In the genomic region with DNA sequence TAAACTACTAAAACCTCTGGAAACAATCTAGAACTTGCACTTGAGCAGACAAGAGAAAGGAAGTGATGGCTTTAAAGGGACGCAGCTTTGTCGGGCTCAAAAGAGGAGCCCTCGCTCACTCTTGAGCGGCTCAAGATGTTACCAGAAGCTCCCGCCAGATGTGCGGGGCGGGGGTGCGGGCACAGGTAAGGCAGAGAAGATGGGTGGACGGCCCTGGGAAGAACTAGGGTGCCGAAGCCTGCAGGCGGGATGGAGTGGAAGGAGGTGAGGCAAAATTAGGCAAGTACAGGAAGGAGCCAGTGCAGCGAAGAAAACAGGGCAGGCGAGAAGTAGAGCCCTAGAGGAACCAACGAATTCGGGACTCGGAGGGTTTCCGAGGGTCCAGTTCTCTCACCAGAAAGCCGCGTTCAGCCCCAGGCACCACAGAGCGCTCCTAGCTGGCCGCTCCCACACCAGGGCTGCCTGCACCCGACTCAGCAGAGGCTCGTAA, we compare ENCODE assay signal across 1 cellular context.
TF ChIP-seq lines count a peak whose summit lies in the region.

No MANE protein-coding gene starts in this region.

TF ChIP-seq in HCT116, 20 proteins besides CTCF, POLR2A, EP300 and RAD21 (continued from another document):
- TF ChIP-seq, protein P1, sequence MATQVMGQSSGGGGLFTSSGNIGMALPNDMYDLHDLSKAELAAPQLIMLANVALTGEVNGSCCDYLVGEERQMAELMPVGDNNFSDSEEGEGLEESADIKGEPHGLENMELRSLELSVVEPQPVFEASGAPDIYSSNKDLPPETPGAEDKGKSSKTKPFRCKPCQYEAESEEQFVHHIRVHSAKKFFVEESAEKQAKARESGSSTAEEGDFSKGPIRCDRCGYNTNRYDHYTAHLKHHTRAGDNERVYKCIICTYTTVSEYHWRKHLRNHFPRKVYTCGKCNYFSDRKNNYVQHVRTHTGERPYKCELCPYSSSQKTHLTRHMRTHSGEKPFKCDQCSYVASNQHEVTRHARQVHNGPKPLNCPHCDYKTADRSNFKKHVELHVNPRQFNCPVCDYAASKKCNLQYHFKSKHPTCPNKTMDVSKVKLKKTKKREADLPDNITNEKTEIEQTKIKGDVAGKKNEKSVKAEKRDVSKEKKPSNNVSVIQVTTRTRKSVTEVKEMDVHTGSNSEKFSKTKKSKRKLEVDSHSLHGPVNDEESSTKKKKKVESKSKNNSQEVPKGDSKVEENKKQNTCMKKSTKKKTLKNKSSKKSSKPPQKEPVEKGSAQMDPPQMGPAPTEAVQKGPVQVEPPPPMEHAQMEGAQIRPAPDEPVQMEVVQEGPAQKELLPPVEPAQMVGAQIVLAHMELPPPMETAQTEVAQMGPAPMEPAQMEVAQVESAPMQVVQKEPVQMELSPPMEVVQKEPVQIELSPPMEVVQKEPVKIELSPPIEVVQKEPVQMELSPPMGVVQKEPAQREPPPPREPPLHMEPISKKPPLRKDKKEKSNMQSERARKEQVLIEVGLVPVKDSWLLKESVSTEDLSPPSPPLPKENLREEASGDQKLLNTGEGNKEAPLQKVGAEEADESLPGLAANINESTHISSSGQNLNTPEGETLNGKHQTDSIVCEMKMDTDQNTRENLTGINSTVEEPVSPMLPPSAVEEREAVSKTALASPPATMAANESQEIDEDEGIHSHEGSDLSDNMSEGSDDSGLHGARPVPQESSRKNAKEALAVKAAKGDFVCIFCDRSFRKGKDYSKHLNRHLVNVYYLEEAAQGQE (IDR thresholded peaks at IDR 0.05; ENCODE audit: low read depth) = no peak
